27 cellular contexts compared by ENCODE assay signal in genomic region chr20:40274912-40275654, GRCh38.
A peak's percentile ranks its signal among the peaks of the same experiment; 100 is the strongest.
DNase-seq lines count a peak whose midpoint lies in the region; ATAC-seq and TF ChIP-seq lines count a peak whose summit lies in the region.
"Had no signal": no experiment of that assay in that cellular context is flagged by ENCODE, and none has a peak within 500 bp of the region (broad histone marks: within the 10 kb centered on the region; RNA-seq: fewer than 3 reads in every experiment).

No MANE protein-coding gene starts in this region.

- TF ChIP-seq CTCF in H9 (conservative IDR thresholded peaks at IDR 0.05) (no peak), neural progenitor cell (IDR thresholded peaks at IDR 0.05) (no peak), transverse colon (IDR thresholded peaks at IDR 0.05) (no peak)

- H3K4me3 ChIP-seq in iPS DF 6.9 (ENCODE audit: low read length) (peak overlapping the region; percentile 3; the same call in 1 of the 2 replicates), neural progenitor cell (peak overlapping the region; percentile 31), transverse colon (no peak overlapping the region)
- H3K4me3 ChIP-seq: esophagus squamous epithelium, gastrocnemius medialis, HAP-1, left lung, uterus had no signal

- no peak overlapping the region for H2BK5ac ChIP-seq in H9 (ENCODE audit: insufficient read length, low read length)

- H4K20me1 ChIP-seq in H9 (ENCODE audit: control insufficient read depth, insufficient read depth, insufficient read length) (peaks cover 3% of the 10 kb centered on the region), neural progenitor cell (ENCODE audit: low read depth) (peaks cover 9% of the 10 kb centered on the region)

- no peak overlapping the region for H3K4ac ChIP-seq in H9 (ENCODE audit: low read depth, low read length)

- no peak for TF ChIP-seq EP300 in transverse colon (IDR thresholded peaks at IDR 0.05; ENCODE audit: low read depth)

- H3K23me2 ChIP-seq in H9 (ENCODE audit: insufficient read length, low read depth, low read length, poor library complexity, severe bottlenecking): peaks cover 6% of the 10 kb centered on the region

- peak overlapping the region; percentile 83 for H3K27ac ChIP-seq in H9 (ENCODE audit: insufficient read length, low read depth, low read length)
- peak overlapping the region; percentile 85 for H3K27ac ChIP-seq in iPS DF 6.9 (ENCODE audit: low read length)
- peak overlapping the region; percentile 61 for H3K27ac ChIP-seq in neural progenitor cell
- no peak overlapping the region for H3K27ac ChIP-seq in transverse colon
- H3K27ac ChIP-seq: esophagus squamous epithelium, gastrocnemius medialis, left lung, uterus had no signal

- H3K23ac ChIP-seq in H9 (ENCODE audit: insufficient read length, low read depth, low read length): peak overlapping the region; percentile 43

- H3K27me3 Mint-ChIP-seq in H9 (ENCODE audit: low read depth) (no peaks in the 10 kb centered on the region), neural progenitor cell (ENCODE audit: insufficient read depth, low read depth) (peaks cover 5% of the 10 kb centered on the region)
- H3K27me3 Mint-ChIP-seq: activated CD4-positive, alpha-beta T cell treated with anti-CD3 and anti-CD28 coated beads, Interleukin-2, amount 10 ng/mL, durations not matched to agents 7 days and 5 days; CD4-positive, CD25-positive, alpha-beta regulatory T cell had no signal

- H3K27me3 ChIP-seq in H9 (ENCODE audit: insufficient read depth, low read length) (no peaks in the 10 kb centered on the region), iPS DF 6.9 (ENCODE audit: control insufficient read depth, insufficient read depth, low read length) (no peaks in the 10 kb centered on the region), neural progenitor cell (peaks cover 2% of the 10 kb centered on the region), transverse colon (no peaks in the 10 kb centered on the region)
- H3K27me3 ChIP-seq: esophagus squamous epithelium, gastrocnemius medialis, left lung, uterus had no signal

- no peak overlapping the region for H2AK5ac ChIP-seq in H9 (ENCODE audit: insufficient read length, low read length)

- no peak overlapping the region for H2AFZ ChIP-seq in H9 (ENCODE audit: low read length)
- H2AFZ ChIP-seq in neural progenitor cell (replicated peaks): no peak overlapping the region

- H3K9me3 ChIP-seq in H9 (ENCODE audit: control insufficient read depth, low read depth, low read length): no peaks in the 10 kb centered on the region
- H3K9me3 ChIP-seq in iPS DF 6.9 (ENCODE audit: control insufficient read depth, insufficient read depth, low read length): no peaks in the 10 kb centered on the region
- no peaks in the 10 kb centered on the region for H3K9me3 ChIP-seq in neural progenitor cell (ENCODE audit: low read depth)
- no peaks in the 10 kb centered on the region for H3K9me3 ChIP-seq in transverse colon
- H3K9me3 ChIP-seq: esophagus squamous epithelium, gastrocnemius medialis, HAP-1, left lung, uterus had no signal

- peaks cover 19% of the 10 kb centered on the region for H3F3A ChIP-seq in neural progenitor cell (ENCODE audit: low read depth)

- H2BK120ac ChIP-seq in H9 (ENCODE audit: low read depth, low read length, poor library complexity, severe bottlenecking): no peak overlapping the region

- peak overlapping the region; percentile 36 for H4K8ac ChIP-seq in H9 (replicated peaks; ENCODE audit: insufficient read length, low read depth, low read length)

- H3T11ph ChIP-seq in H9 (ENCODE audit: low read length): no peak overlapping the region

- DNase-seq in H9: peak; percentile 74
- DNase-seq in NCI-H82 (lab: John Stamatoyannopoulos, UW): peak; percentile 69
- DNase-seq in iPS DF 6.9 (ENCODE audit: low read depth, low spot score): no peak
- DNase-seq in neural progenitor cell (ENCODE audit: low spot score): no peak
- DNase-seq in transverse colon: no peak
- no peak for DNase-seq in T-helper 2 cell
- DNase-seq: activated CD4-positive, alpha-beta T cell treated with anti-CD3 and anti-CD28 coated beads, Interleukin-2, amount 10 ng/mL, durations not matched to agents 7 days and 5 days; activated naive CD8-positive, alpha-beta T cell treated with anti-CD3 and anti-CD28 coated beads for 36 hours; CD4-positive, CD25-positive, alpha-beta regulatory T cell; DMS 273 treated with DMSO at 0.1 percent for 48 hours; effector memory CD4-positive, alpha-beta T cell; esophagus squamous epithelium; gastrocnemius medialis; hypothalamus; Karpas-422; left lung; midbrain; NCI-H2029; NCI-H345; SIG-M5; substantia nigra; uterus had no signal

- H4K5ac ChIP-seq in H9 (ENCODE audit: insufficient read length, low read depth, low read length): no peak overlapping the region

- H3K9ac ChIP-seq in H9 (ENCODE audit: extremely low read depth, insufficient read length, low read length) (peak overlapping the region; percentile 60), neural progenitor cell (no peak overlapping the region)

- H3K14ac ChIP-seq in H9 (ENCODE audit: insufficient read depth, low read length): peak overlapping the region; percentile 11; the same call in 1 of the 2 replicates

- peaks cover 17% of the 10 kb centered on the region; the same call in 1 of the 2 replicates for H3K4me1 ChIP-seq in H9 (ENCODE audit: insufficient read depth, low read length)
- H3K4me1 ChIP-seq in iPS DF 6.9 (ENCODE audit: control insufficient read depth, insufficient read depth, low read length): peaks cover 5% of the 10 kb centered on the region
- peaks cover 39% of the 10 kb centered on the region for H3K4me1 ChIP-seq in neural progenitor cell
- peaks cover 0 to 6% (median 0%) of the 10 kb centered on the region in 4 donors for H3K4me1 ChIP-seq in transverse colon
- H3K4me1 ChIP-seq: HAP-1, uterus had no signal

- H3K56ac ChIP-seq in H9 (ENCODE audit: insufficient read length, low read depth, low read length): peak overlapping the region; percentile 7

- no peak for TF ChIP-seq POLR2A in transverse colon (IDR thresholded peaks at IDR 0.05)
- TF ChIP-seq POLR2A in GM18505 (IDR thresholded peaks at IDR 0.05; ENCODE audit: borderline replicate concordance, extremely low read depth, insufficient read depth, insufficient read length): no peak

- ATAC-seq in GM18505 (IDR thresholded peaks at IDR 0.05; ENCODE audit: unreplicated experiment): no peak
- ATAC-seq: activated T-helper 17 cell treated with anti-CD3 and anti-CD28 coated beads, Interleukin-2, amount 50 U/mL, for 72 hours; gastrocnemius medialis; left lung; natural killer cell treated with Interleukin-12 subunit alpha and Interleukin-12 subunit beta and Interleukin-15 and Interleukin-18, amount 100 ng/mL, for 72 hours had no signal

- H3K4me2 ChIP-seq in H9 (ENCODE audit: insufficient read depth, insufficient read length, low read length) (peak overlapping the region; percentile 98), neural progenitor cell (peak overlapping the region; percentile 70)

- H2BK15ac ChIP-seq in H9 (ENCODE audit: low read depth, low read length): no peak overlapping the region

- peaks cover 3 to 7% of the 10 kb centered on the region in 2 experiments; a peak in 3 of 5 replicates for H3K9me3 Mint-ChIP-seq in H9
- H3K9me3 Mint-ChIP-seq in neural progenitor cell: no peaks in the 10 kb centered on the region
- H3K9me3 Mint-ChIP-seq: activated CD4-positive, alpha-beta T cell treated with anti-CD3 and anti-CD28 coated beads, Interleukin-2, amount 10 ng/mL, durations not matched to agents 7 days and 5 days; activated naive CD8-positive, alpha-beta T cell treated with anti-CD3 and anti-CD28 coated beads for 36 hours; activated T-helper 17 cell treated with anti-CD3 and anti-CD28 coated beads, Interleukin-2, amount 50 U/mL, for 72 hours; T-helper 1 cell treated with Interleukin-12 subunit alpha and Interleukin-12 subunit beta and Interleukin-4 antibody, amounts not matched to agents 30 μg/mL and 1 μg/mL, for 36 hours had no signal

- in situ Hi-C loops in transverse colon (cut with MboI; ENCODE audit: low pct_ligation_motif_present in 1 of 4, low pct_unique_long_range_greater_than_20kb in 1 of 4, low sequenced_read_pairs in 3 of 4): no loop called here

- H4K91ac ChIP-seq in H9 (ENCODE audit: insufficient read length, low read depth, low read length): no peak overlapping the region

- H3K36me3 Mint-ChIP-seq in H9 (ENCODE audit: insufficient read depth in 1 of 3, low read depth in 3 of 3) (peaks cover 11 to 53% (median 48%) of the 10 kb centered on the region in 3 experiments), neural progenitor cell (no peaks in the 10 kb centered on the region)
- H3K36me3 Mint-ChIP-seq: activated naive CD8-positive, alpha-beta T cell treated with anti-CD3 and anti-CD28 coated beads for 36 hours; CD4-positive, CD25-positive, alpha-beta regulatory T cell; natural killer cell treated with Interleukin-12 subunit alpha and Interleukin-12 subunit beta and Interleukin-15 and Interleukin-18, amount 100 ng/mL, for 72 hours had no signal

- peak overlapping the region; percentile 68 for H3K18ac ChIP-seq in H9 (ENCODE audit: insufficient read length, low read depth, low read length)

- H3K27ac Mint-ChIP-seq in H9 (peak overlapping the region; percentile 66 to 81 (median 75)), neural progenitor cell (no peak overlapping the region)
- H3K27ac Mint-ChIP-seq: activated CD4-positive, alpha-beta T cell treated with anti-CD3 and anti-CD28 coated beads, Interleukin-2, amount 10 ng/mL, durations not matched to agents 7 days and 5 days; activated naive CD8-positive, alpha-beta T cell treated with anti-CD3 and anti-CD28 coated beads for 36 hours; activated T-helper 17 cell treated with anti-CD3 and anti-CD28 coated beads, Interleukin-2, amount 50 U/mL, for 72 hours; CD4-positive, CD25-positive, alpha-beta regulatory T cell; natural killer cell treated with Interleukin-12 subunit alpha and Interleukin-12 subunit beta and Interleukin-15 and Interleukin-18, amount 100 ng/mL, for 72 hours; T-helper 1 cell treated with Interleukin-12 subunit alpha and Interleukin-12 subunit beta and Interleukin-4 antibody, amounts not matched to agents 30 μg/mL and 1 μg/mL, for 36 hours had no signal

- WGBS in H9 (ENCODE audit: extremely low coverage, insufficient read length, low lambda C conversion rate): no CpG with 5 or more reads among the region's 3 CpGs
- no CpG with 5 or more reads among the region's 3 CpGs for WGBS in iPS DF 6.9 (ENCODE audit: insufficient coverage, insufficient read length)
- 50 to 79% methylated on average over 1 to 3 of the region's 3 CpGs for WGBS in transverse colon (ENCODE audit: low coverage in 1 of 2), 2 donors

- H3K79me2 ChIP-seq in H9 (ENCODE audit: insufficient read depth, low read length) (peaks cover 7% of the 10 kb centered on the region; the same call in 1 of the 2 replicates), neural progenitor cell (ENCODE audit: low read depth) (no peaks in the 10 kb centered on the region)

- intact Hi-C loops in transverse colon (cut with DNase I; ENCODE audit: low total_unique reads): no loop called here

- no peaks in the 10 kb centered on the region for H3K79me1 ChIP-seq in H9 (ENCODE audit: insufficient read depth, low read depth, low read length, poor library complexity, severe bottlenecking)

- H3K4me1 Mint-ChIP-seq in H9 (peaks cover 80 to 83% of the 10 kb centered on the region in 2 experiments), neural progenitor cell (peaks cover 36% of the 10 kb centered on the region)
- H3K4me1 Mint-ChIP-seq: activated CD4-positive, alpha-beta T cell treated with anti-CD3 and anti-CD28 coated beads, Interleukin-2, amount 10 ng/mL, durations not matched to agents 7 days and 5 days; activated naive CD8-positive, alpha-beta T cell treated with anti-CD3 and anti-CD28 coated beads for 36 hours; activated T-helper 17 cell treated with anti-CD3 and anti-CD28 coated beads, Interleukin-2, amount 50 U/mL, for 72 hours; CD4-positive, CD25-positive, alpha-beta regulatory T cell had no signal

- no peak overlapping the region for H2BK20ac ChIP-seq in H9 (ENCODE audit: low read depth, low read length, poor library complexity, severe bottlenecking)

- no peak overlapping the region for H2BK12ac ChIP-seq in H9 (ENCODE audit: insufficient read length, low read depth, low read length)

- H3K36me3 ChIP-seq in iPS DF 6.9 (ENCODE audit: control insufficient read depth, insufficient read depth, low read length) (peaks cover 3% of the 10 kb centered on the region; the same call in 1 of the 2 replicates), neural progenitor cell (no peaks in the 10 kb centered on the region), transverse colon (no peaks in the 10 kb centered on the region)
- H3K36me3 ChIP-seq: esophagus squamous epithelium, gastrocnemius medialis, HAP-1, left lung, uterus had no signal

- peak overlapping the region; percentile 87 to 98 for H3K4me3 Mint-ChIP-seq in H9
- H3K4me3 Mint-ChIP-seq in neural progenitor cell: no peak overlapping the region
- H3K4me3 Mint-ChIP-seq: activated CD4-positive, alpha-beta T cell treated with anti-CD3 and anti-CD28 coated beads, Interleukin-2, amount 10 ng/mL, durations not matched to agents 7 days and 5 days; activated naive CD8-positive, alpha-beta T cell treated with anti-CD3 and anti-CD28 coated beads for 36 hours; activated T-helper 17 cell treated with anti-CD3 and anti-CD28 coated beads, Interleukin-2, amount 50 U/mL, for 72 hours; CD4-positive, CD25-positive, alpha-beta regulatory T cell; natural killer cell treated with Interleukin-12 subunit alpha and Interleukin-12 subunit beta and Interleukin-15 and Interleukin-18, amount 100 ng/mL, for 72 hours; T-helper 1 cell treated with Interleukin-12 subunit alpha and Interleukin-12 subunit beta and Interleukin-4 antibody, amounts not matched to agents 30 μg/mL and 1 μg/mL, for 36 hours had no signal

Comparison
In these comparisons a context has a peak if more than half of its experiments do, and no peak if none do; other contexts are left out.
1. DNase-seq: peak in H9 (single experiment) and NCI-H82 (single experiment); none in iPS DF 6.9 (single experiment), neural progenitor cell (single experiment), transverse colon (single experiment) and T-helper 2 cell (0 of 5).
2. H3K27ac ChIP-seq: peak in H9 (single experiment), iPS DF 6.9 (single experiment) and neural progenitor cell (single experiment); none in transverse colon (0 of 4).
3. H3K4me3 ChIP-seq: peak in iPS DF 6.9 (single experiment) and neural progenitor cell (single experiment); none in transverse colon (0 of 4).